Comparison of ENCODE assay signal across 10 cellular contexts in the genomic region with DNA sequence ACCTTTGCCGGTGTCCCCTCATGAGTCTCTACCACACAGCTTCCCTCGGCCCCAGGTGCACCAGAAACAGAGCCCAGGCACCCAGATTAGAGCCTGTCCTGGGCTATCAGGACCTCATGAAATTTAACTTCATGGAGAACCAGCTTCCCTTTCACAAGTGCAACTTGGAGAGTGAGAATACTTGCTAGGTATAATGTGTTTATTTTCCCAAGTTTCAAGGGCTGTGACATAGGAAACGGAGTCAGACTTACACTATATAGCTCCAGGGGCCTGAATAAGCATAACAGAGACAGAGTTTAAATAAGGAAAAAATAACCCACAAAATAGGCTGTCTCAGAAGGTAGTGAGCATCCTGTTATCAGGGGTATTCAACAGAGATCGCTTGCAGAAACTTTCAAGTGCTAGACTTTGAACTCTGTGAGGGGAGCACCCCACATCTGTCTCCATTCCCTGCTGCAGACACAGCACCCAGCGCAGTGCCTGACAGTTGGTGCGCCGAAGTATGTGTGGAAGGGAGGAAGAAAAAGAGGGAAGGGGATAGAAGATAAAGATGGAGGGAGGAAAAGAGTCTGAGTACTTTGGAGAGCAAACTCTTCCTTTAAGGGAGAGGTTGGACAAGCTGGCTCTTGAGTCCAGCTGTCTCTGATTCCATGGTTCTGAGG.
DNase-seq lines count a peak whose midpoint lies in the region; ATAC-seq and TF ChIP-seq lines count a peak whose summit lies in the region.
"Had no signal": no experiment of that assay in that cellular context is flagged by ENCODE, and none has a peak within 500 bp of the region (broad histone marks: within the 10 kb centered on the region; RNA-seq: fewer than 3 reads in every experiment).

No MANE protein-coding gene starts in this region.

- peaks cover 77% of the 10 kb centered on the region for H3K4me1 Mint-ChIP-seq in nephron
- no peaks in the 10 kb centered on the region for H3K4me1 Mint-ChIP-seq in activated naive CD8-positive, alpha-beta T cell treated with anti-CD3 and anti-CD28 coated beads, Interleukin-2, amount 50 U/mL, for 24 hours

- H3K27me3 Mint-ChIP-seq in nephron (ENCODE audit: low read depth): peaks cover 30% of the 10 kb centered on the region
- H3K27me3 Mint-ChIP-seq in activated naive CD8-positive, alpha-beta T cell treated with anti-CD3 and anti-CD28 coated beads, Interleukin-2, amount 50 U/mL, for 24 hours: peaks cover 13% of the 10 kb centered on the region

- H3K4me1 ChIP-seq in left ventricle myocardium inferior (peaks cover 72% of the 10 kb centered on the region), vagina (peaks cover 40% of the 10 kb centered on the region)

- no peaks in the 10 kb centered on the region for H3K9me3 ChIP-seq in left ventricle myocardium inferior (replicated peaks)
- H3K9me3 ChIP-seq in vagina: no peaks in the 10 kb centered on the region

- DNase-seq in left ventricle myocardium inferior: no peak
- DNase-seq in left cardiac atrium: no peak
- peak; percentile 19 for DNase-seq in ecto neural progenitor cell (ENCODE audit: low spot score)
- peak; percentile 9 to 69 for DNase-seq in vagina (ENCODE audit: extremely low spot score in 2 of 2)
- DNase-seq in activated naive CD8-positive, alpha-beta T cell treated with anti-CD3 and anti-CD28 coated beads, Interleukin-2, amount 50 U/mL, for 24 hours: no peak
- no peak for DNase-seq in T-helper 9 cell
- DNase-seq: naive B cell; stimulated activated CD8-positive, alpha-beta memory T cell treated with anti-CD3 and anti-CD28 coated beads, Interleukin-4, amount 100 ng/mL, for 48 hours had no signal

- H3K36me3 Mint-ChIP-seq in nephron (ENCODE audit: low read depth): no peaks in the 10 kb centered on the region
- no peaks in the 10 kb centered on the region for H3K36me3 Mint-ChIP-seq in activated naive CD8-positive, alpha-beta T cell treated with anti-CD3 and anti-CD28 coated beads, Interleukin-2, amount 50 U/mL, for 24 hours (ENCODE audit: low read depth)
- H3K36me3 Mint-ChIP-seq: naive B cell had no signal

- peak overlapping the region in 1 of 3 experiments; percentile 32 for H3K4me3 Mint-ChIP-seq in nephron
- H3K4me3 Mint-ChIP-seq in activated naive CD8-positive, alpha-beta T cell treated with anti-CD3 and anti-CD28 coated beads, Interleukin-2, amount 50 U/mL, for 24 hours: no peak overlapping the region
- H3K4me3 Mint-ChIP-seq: naive B cell had no signal

- ATAC-seq in left cardiac atrium (no peak), HG03432 (IDR thresholded peaks at IDR 0.05; ENCODE audit: unreplicated experiment) (no peak)
- ATAC-seq in activated naive CD8-positive, alpha-beta T cell treated with anti-CD3 and anti-CD28 coated beads, Interleukin-2, amount 50 U/mL, for 24 hours: no peak

- H3K9me3 Mint-ChIP-seq in nephron: no peaks in the 10 kb centered on the region
- H3K9me3 Mint-ChIP-seq in activated naive CD8-positive, alpha-beta T cell treated with anti-CD3 and anti-CD28 coated beads, Interleukin-2, amount 50 U/mL, for 24 hours: no peaks in the 10 kb centered on the region
- H3K9me3 Mint-ChIP-seq: naive B cell had no signal

- peak overlapping the region; percentile 96 for H3K27ac ChIP-seq in left ventricle myocardium inferior (replicated peaks)
- no peak overlapping the region for H3K27ac ChIP-seq in vagina

- peak overlapping the region; percentile 74 to 89 (median 88) for H3K27ac Mint-ChIP-seq in nephron
- no peak overlapping the region for H3K27ac Mint-ChIP-seq in activated naive CD8-positive, alpha-beta T cell treated with anti-CD3 and anti-CD28 coated beads, Interleukin-2, amount 50 U/mL, for 24 hours

- intact Hi-C loops in left ventricle myocardium inferior (cut with micrococcal nuclease) (loop anchor here (5.0 kb wide), 1 partner anchor 124 kb away; no protein-coding TSS in a partner anchor), left cardiac atrium (cut with DNase I) (loop anchor here (5.0 kb wide), 2 partner anchors 129 to 264 kb away; a partner anchor contains a TSS), vagina (cut with DNase I) (no loop called here)

- H3K36me3 ChIP-seq in left ventricle myocardium inferior (no peaks in the 10 kb centered on the region), vagina (no peaks in the 10 kb centered on the region)

- no peak for TF ChIP-seq POLR2A in vagina (IDR thresholded peaks at IDR 0.05)

- TF ChIP-seq CTCF in left ventricle myocardium inferior (IDR thresholded peaks at IDR 0.05; ENCODE audit: borderline replicate concordance) (no peak), nephron (IDR thresholded peaks at IDR 0.05; ENCODE audit: unreplicated experiment in 3 of 3) (no peak), vagina (IDR thresholded peaks at IDR 0.05) (no peak)

- no peaks in the 10 kb centered on the region for H3K27me3 ChIP-seq in left ventricle myocardium inferior (ENCODE audit: low read depth)
- no peaks in the 10 kb centered on the region for H3K27me3 ChIP-seq in vagina

- H3K4me3 ChIP-seq in left ventricle myocardium inferior (peak overlapping the region; percentile 36), vagina (no peak overlapping the region)

Comparison
In these comparisons a context has a peak if more than half of its experiments do, and no peak if none do; other contexts are left out.
1. DNase-seq: peak in ecto neural progenitor cell (single experiment) and vagina (2 of 2); none in left ventricle myocardium inferior (single experiment), left cardiac atrium (single experiment), activated naive CD8-positive, alpha-beta T cell treated with anti-CD3 and anti-CD28 coated beads, Interleukin-2, amount 50 U/mL, for 24 hours (single experiment) and T-helper 9 cell (single experiment).